In the genomic region with DNA sequence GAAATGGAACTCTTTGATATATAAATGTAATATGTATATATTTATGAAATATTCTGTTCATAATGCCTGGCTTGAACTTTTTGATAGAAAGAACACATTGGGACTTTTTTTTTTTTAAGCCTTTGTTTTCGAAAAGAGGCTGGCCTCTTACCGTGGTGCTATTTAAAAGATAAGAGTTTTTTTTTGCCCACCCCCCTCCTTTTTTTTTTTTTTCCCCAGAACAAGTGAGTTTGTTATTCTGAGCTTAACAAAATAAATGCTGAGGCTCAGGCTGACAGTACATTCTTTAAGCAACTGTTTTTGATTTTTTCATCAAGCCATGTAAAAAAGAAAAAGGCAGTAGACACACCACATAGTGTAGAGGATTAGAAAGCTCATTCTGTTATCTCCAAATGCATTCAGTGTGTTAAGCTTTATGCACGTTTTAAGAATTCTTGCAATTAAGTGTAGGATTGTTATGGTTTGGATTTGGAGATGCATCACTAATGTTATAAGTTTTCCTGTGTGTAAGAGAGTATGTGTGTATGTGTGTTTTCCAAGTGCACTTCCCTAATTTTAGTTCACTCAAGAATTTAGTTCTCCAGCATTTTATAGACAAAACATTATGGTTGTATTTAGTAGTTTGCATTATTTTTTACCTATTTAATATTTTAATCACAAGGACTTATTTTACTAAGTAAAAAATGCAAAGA, we compare ENCODE assay signal across 19 cellular contexts.
"Had no signal": no experiment of that assay in that cellular context is flagged by ENCODE, and none has a peak within 500 bp of the region (broad histone marks: within the 10 kb centered on the region; RNA-seq: fewer than 3 reads in every experiment).

No MANE protein-coding gene starts in this region.

- H3K27ac ChIP-seq: coronary artery, gastrocnemius medialis, ovary, right atrium auricular region, suprapubic skin, tibial artery had no signal

- H3K9me3 ChIP-seq: gastrocnemius medialis, ovary, right atrium auricular region, suprapubic skin, tibial artery, upper lobe of left lung, uterus had no signal

- H3K36me3 ChIP-seq: ovary, uterus had no signal

- DNase-seq: effector CD4-positive, alpha-beta T cell; gastrocnemius medialis; glutamatergic neuron; islet precursor cell; mammary epithelial cell; natural killer cell; nucleus accumbens; ovary; small intestine; stimulated activated CD4-positive, alpha-beta T cell treated with anti-CD3 and anti-CD28 coated beads, Interleukin-2, amount 100 ng/mL, for 48 hours; stimulated activated naive CD4-positive, alpha-beta T cell treated with Interleukin-2 at 50 U/mL for 16 hours; tibial artery; upper lobe of left lung; uterus had no signal

- ATAC-seq: natural killer cell had no signal

- H3K9me3 Mint-ChIP-seq: mesothelial cell of epicardium, natural killer cell, neural crest cell had no signal

- H3K27me3 ChIP-seq: gastrocnemius medialis, ovary, right atrium auricular region, suprapubic skin, tibial artery, upper lobe of left lung, uterus had no signal

- H3K27ac Mint-ChIP-seq: mesothelial cell of epicardium, natural killer cell had no signal

- FAIRE-seq: small intestine had no signal

- H3K4me3 ChIP-seq: coronary artery, gastrocnemius medialis, ovary, right atrium auricular region, suprapubic skin, tibial artery, upper lobe of left lung, uterus had no signal

- H3K4me3 Mint-ChIP-seq: mesothelial cell of epicardium, natural killer cell, neural crest cell had no signal

- H3K4me1 ChIP-seq: uterus had no signal
